13 cellular contexts compared by ENCODE assay signal in the genomic region with DNA sequence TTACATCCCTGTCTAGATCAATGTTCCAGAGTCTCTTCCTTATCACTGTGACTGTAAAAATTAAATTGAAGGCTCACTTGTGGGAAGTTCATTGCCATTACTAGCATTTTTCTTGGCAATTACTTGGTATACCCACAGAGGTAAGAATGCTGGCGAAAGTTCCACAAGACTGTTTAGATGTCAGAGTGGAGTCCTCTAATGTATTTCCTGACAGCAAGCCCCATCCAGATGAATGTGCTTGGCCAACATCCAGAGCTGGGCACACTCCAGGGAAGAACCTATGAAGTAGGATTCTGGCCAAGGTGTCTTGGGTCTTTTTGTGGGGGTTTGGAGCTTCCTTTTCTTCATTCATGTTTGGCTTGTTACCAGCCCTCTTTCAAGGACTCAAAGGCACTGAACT.
DNase-seq lines count a peak whose midpoint lies in the region; ATAC-seq and TF ChIP-seq lines count a peak whose summit lies in the region.
"Had no signal": no experiment of that assay in that cellular context is flagged by ENCODE, and none has a peak within 500 bp of the region (broad histone marks: within the 10 kb centered on the region; RNA-seq: fewer than 3 reads in every experiment).

No MANE protein-coding gene starts in this region.

- WGBS in body of pancreas, 2 donors, result 81 to 100% methylated on average over 1 of the region's 1 CpG

- no peaks in the 10 kb centered on the region for H3K9me3 ChIP-seq in body of pancreas

- H3K36me3 ChIP-seq in body of pancreas (replicated peaks in 1 of 2; ENCODE audit: insufficient read depth in 1 of 2, low read depth in 2 of 2), result no peaks in the 10 kb centered on the region

- TF ChIP-seq CTCF in body of pancreas (IDR thresholded peaks at IDR 0.05), result no peak

- no peak overlapping the region for H3K27ac ChIP-seq in body of pancreas
- H3K27ac ChIP-seq: A549, C4-2B had no signal

- H3K4me3 ChIP-seq in body of pancreas, result no peak overlapping the region
- H3K4me3 ChIP-seq: A549 had no signal

- DNase-seq in HT1080 (ENCODE audit: low read depth) (peak; percentile 18), NCI-H446 (lab: John Stamatoyannopoulos, UW) (peak; percentile 46 to 75), body of pancreas (no peak)
- no peak for DNase-seq in activated CD8-positive, alpha-beta memory T cell treated with anti-CD3 and anti-CD28 coated beads for 24 hours
- DNase-seq: AML-193; Calu3; CD4-positive, alpha-beta T cell; DMS79 treated with DMSO at 0.1 percent for 48 hours; H9 had no signal

- intact Hi-C loops in body of pancreas (cut with DNase I), result no loop called here

- no peaks in the 10 kb centered on the region for H3K4me1 ChIP-seq in body of pancreas

- no peak for TF ChIP-seq POLR2A in body of pancreas (IDR thresholded peaks at IDR 0.05)

- H3K27me3 ChIP-seq in body of pancreas, result no peaks in the 10 kb centered on the region

- peak; percentile 85 for ATAC-seq in SK-N-SH treated with all-trans-retinoic acid at 6 μM for 48 hours
- ATAC-seq in body of pancreas, result no peak
- no peak for ATAC-seq in HG03097 (IDR thresholded peaks at IDR 0.05; ENCODE audit: low FRiP score, unreplicated experiment)
- ATAC-seq: A549 had no signal

TF ChIP-seq in SK-N-SH treated with all-trans-retinoic acid at 6 μM for 48 hours, 23 proteins besides CTCF, POLR2A, EP300 and RAD21:
- TF ChIP-seq, protein P1, sequence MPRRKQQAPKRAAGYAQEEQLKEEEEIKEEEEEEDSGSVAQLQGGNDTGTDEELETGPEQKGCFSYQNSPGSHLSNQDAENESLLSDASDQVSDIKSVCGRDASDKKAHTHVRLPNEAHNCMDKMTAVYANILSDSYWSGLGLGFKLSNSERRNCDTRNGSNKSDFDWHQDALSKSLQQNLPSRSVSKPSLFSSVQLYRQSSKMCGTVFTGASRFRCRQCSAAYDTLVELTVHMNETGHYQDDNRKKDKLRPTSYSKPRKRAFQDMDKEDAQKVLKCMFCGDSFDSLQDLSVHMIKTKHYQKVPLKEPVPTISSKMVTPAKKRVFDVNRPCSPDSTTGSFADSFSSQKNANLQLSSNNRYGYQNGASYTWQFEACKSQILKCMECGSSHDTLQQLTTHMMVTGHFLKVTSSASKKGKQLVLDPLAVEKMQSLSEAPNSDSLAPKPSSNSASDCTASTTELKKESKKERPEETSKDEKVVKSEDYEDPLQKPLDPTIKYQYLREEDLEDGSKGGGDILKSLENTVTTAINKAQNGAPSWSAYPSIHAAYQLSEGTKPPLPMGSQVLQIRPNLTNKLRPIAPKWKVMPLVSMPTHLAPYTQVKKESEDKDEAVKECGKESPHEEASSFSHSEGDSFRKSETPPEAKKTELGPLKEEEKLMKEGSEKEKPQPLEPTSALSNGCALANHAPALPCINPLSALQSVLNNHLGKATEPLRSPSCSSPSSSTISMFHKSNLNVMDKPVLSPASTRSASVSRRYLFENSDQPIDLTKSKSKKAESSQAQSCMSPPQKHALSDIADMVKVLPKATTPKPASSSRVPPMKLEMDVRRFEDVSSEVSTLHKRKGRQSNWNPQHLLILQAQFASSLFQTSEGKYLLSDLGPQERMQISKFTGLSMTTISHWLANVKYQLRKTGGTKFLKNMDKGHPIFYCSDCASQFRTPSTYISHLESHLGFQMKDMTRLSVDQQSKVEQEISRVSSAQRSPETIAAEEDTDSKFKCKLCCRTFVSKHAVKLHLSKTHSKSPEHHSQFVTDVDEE (CRISPR knock-in tag; IDR thresholded peaks at IDR 0.05), result no peak
- TF ChIP-seq ISL1 (CRISPR knock-in tag; IDR thresholded peaks at IDR 0.05), result peak; percentile 92

Comparison
In these comparisons a context has a peak if more than half of its experiments do, and no peak if none do; other contexts are left out.
1. DNase-seq: peak in HT1080 (single experiment) and NCI-H446 (2 of 2); none in body of pancreas (0 of 4) and activated CD8-positive, alpha-beta memory T cell treated with anti-CD3 and anti-CD28 coated beads for 24 hours (single experiment).